In the genomic region with DNA sequence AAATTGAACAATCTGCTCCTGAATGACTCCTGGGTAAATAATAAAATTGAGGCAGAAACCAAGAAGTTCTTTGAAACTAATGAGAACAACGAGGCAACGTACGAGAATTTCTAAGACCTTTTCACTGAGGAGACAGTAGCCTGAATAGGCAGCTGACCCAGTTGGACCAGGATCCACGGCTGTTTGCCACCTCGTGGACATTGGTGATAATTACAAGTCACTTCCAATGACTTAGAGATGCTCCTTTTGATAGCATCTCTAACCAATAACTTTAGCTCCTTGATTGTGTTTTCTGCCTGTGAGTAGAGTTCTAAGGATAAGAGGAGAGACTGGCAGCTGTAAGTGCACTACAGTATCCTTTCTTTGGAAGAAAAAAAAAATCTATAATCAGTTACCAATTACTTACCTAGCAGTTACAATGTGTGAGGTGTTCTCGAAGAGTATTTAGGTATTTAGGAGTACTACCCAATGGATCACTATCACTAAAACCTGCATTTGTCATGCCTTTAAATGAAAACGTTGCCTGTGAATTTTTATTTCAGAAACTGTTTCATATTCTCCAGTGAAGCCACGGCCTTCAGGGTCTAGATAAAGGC, we compare ENCODE assay signal across 9 cellular contexts. TPM values are rescaled to one million over a fixed set of nuclear protein-coding genes. Genes with fewer than 3 reads are reported as not detected.
DNase-seq lines count a peak whose midpoint lies in the region; ATAC-seq and TF ChIP-seq lines count a peak whose summit lies in the region.
"Had no signal": no experiment of that assay in that cellular context is flagged by ENCODE, and none has a peak within 500 bp of the region (broad histone marks: within the 10 kb centered on the region; RNA-seq: fewer than 3 reads in every experiment).

No MANE protein-coding gene starts in this region.

- H2BK120ac ChIP-seq in trophoblast cell (ENCODE audit: insufficient read depth, low read length, poor library complexity), result no peak overlapping the region

- peak; percentile 55 for ATAC-seq in HG03045 (IDR thresholded peaks at IDR 0.05; ENCODE audit: unreplicated experiment)

- no peak overlapping the region for H3K4me2 ChIP-seq in trophoblast cell (ENCODE audit: low read length)

- 24 to 28% methylated on average over 8 of the region's 8 CpGs for WGBS in esophagus squamous epithelium, 2 donors
- WGBS in trophoblast cell (ENCODE audit: extremely low coverage, insufficient coverage, insufficient read length), result no CpG with 5 or more reads among the region's 8 CpGs

- no peak overlapping the region for H2BK5ac ChIP-seq in trophoblast cell (ENCODE audit: low read depth, low read length, poor library complexity)

- H2BK12ac ChIP-seq in trophoblast cell (ENCODE audit: low read length), result no peak overlapping the region

- H4K8ac ChIP-seq in trophoblast cell (ENCODE audit: low read depth, low read length), result no peak overlapping the region

- H3K36me3 ChIP-seq in esophagus squamous epithelium (no peaks in the 10 kb centered on the region), trophoblast cell (ENCODE audit: control insufficient read depth in 1 of 2, insufficient read depth in 2 of 2, low read length in 2 of 2) (no peaks in the 10 kb centered on the region), ascending aorta (no peaks in the 10 kb centered on the region)

- no peak overlapping the region for H2AK5ac ChIP-seq in trophoblast cell (ENCODE audit: low read length)

- H3K79me1 ChIP-seq in trophoblast cell (ENCODE audit: low read length), result no peaks in the 10 kb centered on the region

- intact Hi-C loops in esophagus squamous epithelium (cut with DNase I), result no loop called here
- intact Hi-C loops in ascending aorta (cut with DNase I), result no loop called here

- H3K27ac ChIP-seq in esophagus squamous epithelium (no peak overlapping the region), trophoblast cell (ENCODE audit: low read depth, low read length) (no peak overlapping the region), ascending aorta (no peak overlapping the region)

- no peak overlapping the region for H3K4ac ChIP-seq in trophoblast cell (ENCODE audit: low read depth, low read length)

- H3K23ac ChIP-seq in trophoblast cell (ENCODE audit: low read length), result no peak overlapping the region

- in situ Hi-C loops in GM13976 (cut with MboI; ENCODE audit: low sequenced_read_pairs, unreplicated experiment), result no loop called here

- TF ChIP-seq POLR2A in esophagus squamous epithelium (IDR thresholded peaks at IDR 0.05), result no peak

- H4K91ac ChIP-seq in trophoblast cell (ENCODE audit: low read depth, low read length), result no peak overlapping the region

- H3K79me2 ChIP-seq in trophoblast cell (ENCODE audit: control insufficient read depth, insufficient read depth, low read length, poor library complexity), result no peaks in the 10 kb centered on the region

- no peak overlapping the region for H3K9ac ChIP-seq in trophoblast cell (ENCODE audit: low read length)

- no peaks in the 10 kb centered on the region for H3K27me3 ChIP-seq in esophagus squamous epithelium
- no peaks in the 10 kb centered on the region for H3K27me3 ChIP-seq in trophoblast cell (ENCODE audit: insufficient read depth, low read length)
- H3K27me3 ChIP-seq in ascending aorta, result no peaks in the 10 kb centered on the region

- H3K4me1 ChIP-seq in esophagus squamous epithelium, result no peaks in the 10 kb centered on the region
- H3K4me1 ChIP-seq in trophoblast cell (ENCODE audit: control insufficient read depth in 1 of 2, insufficient read depth in 2 of 2, low read length in 2 of 2), result no peaks in the 10 kb centered on the region
- no peaks in the 10 kb centered on the region for H3K4me1 ChIP-seq in ascending aorta

- H3K4me3 ChIP-seq in esophagus squamous epithelium (no peak overlapping the region), trophoblast cell (ENCODE audit: low read depth, low read length) (no peak overlapping the region), ascending aorta (no peak overlapping the region)

- H3K18ac ChIP-seq in trophoblast cell (ENCODE audit: low read length), result no peak overlapping the region

- DNase-seq in AG20443 (ENCODE audit: low spot score) (peak; percentile 24), GM13976 (ENCODE audit: low spot score) (no peak), RKO (ENCODE audit: low spot score) (peak; percentile 49), esophagus squamous epithelium (lab: John Stamatoyannopoulos, UW) (no peak), trophoblast cell (peak; percentile 1 to 72), NCI-H2171 (lab: John Stamatoyannopoulos, UW) (no peak), ascending aorta (ENCODE audit: low spot score in 2 of 2) (no peak)

- no peak overlapping the region for H2AFZ ChIP-seq in trophoblast cell (ENCODE audit: insufficient read depth, low read length, poor library complexity)

- peak; percentile 29 for TF ChIP-seq CTCF in GM13976 (IDR thresholded peaks at IDR 0.05; ENCODE audit: borderline replicate concordance, control extremely low read depth, extremely low read depth, insufficient read depth, missing control alignments)
- peak in 5 of 6 experiments; percentile 22 to 52 (median 29) for TF ChIP-seq CTCF in esophagus squamous epithelium (IDR thresholded peaks at IDR 0.05)
- peak in 1 of 3 experiments; percentile 22 for TF ChIP-seq CTCF in ascending aorta (IDR thresholded peaks at IDR 0.05)

- H3K9me3 ChIP-seq in esophagus squamous epithelium (no peaks in the 10 kb centered on the region), trophoblast cell (ENCODE audit: insufficient read depth, low read depth, low read length) (peaks cover 1% of the 10 kb centered on the region), ascending aorta (no peaks in the 10 kb centered on the region)

- H3K14ac ChIP-seq in trophoblast cell (ENCODE audit: low read length), result no peak overlapping the region

- no peak overlapping the region for H4K12ac ChIP-seq in trophoblast cell (ENCODE audit: low read depth, low read length)

RNA-seq across cellular contexts. Expression of gene CNTNAP5, which starts 31.3 kb away (rescaled TPM):
- total RNA-seq in esophagus squamous epithelium (not detected), ascending aorta (not detected)
- 0.01 TPM in 2 replicates for polyA plus RNA-seq in trophoblast cell (2013)
- total RNA-seq: fibroblast of lung had no signal
- polyA plus RNA-seq: fibroblast of lung had no signal

Comparison
In these comparisons a context has a peak if more than half of its experiments do, and no peak if none do; other contexts are left out.
1. DNase-seq: peak in AG20443 (single experiment), RKO (single experiment) and trophoblast cell (2 of 2); none in GM13976 (single experiment), esophagus squamous epithelium (single experiment), NCI-H2171 (single experiment) and ascending aorta (0 of 2).